23 cellular contexts compared by ENCODE assay signal in genomic region chr7:15560968-15561367, GRCh38. TPM values are rescaled to one million over a fixed set of nuclear protein-coding genes. Genes with fewer than 3 reads are reported as not detected.
DNase-seq lines count a peak whose midpoint lies in the region; ATAC-seq, FAIRE-seq and TF ChIP-seq lines count a peak whose summit lies in the region.
"Had no signal": no experiment of that assay in that cellular context is flagged by ENCODE, and none has a peak within 500 bp of the region (broad histone marks: within the 10 kb centered on the region; RNA-seq: fewer than 3 reads in every experiment).

No MANE protein-coding gene starts in this region.

- 23% methylated on average over 1 of the region's 1 CpG for WGBS in liver

- H3K27me3 Mint-ChIP-seq in natural killer cell (ENCODE audit: low read depth in 2 of 2), result no peaks in the 10 kb centered on the region
- H3K27me3 Mint-ChIP-seq: CD4-positive, alpha-beta T cell; stimulated activated naive B cell treated with anti-CD40 and anti-IgM and Interleukin-4, amounts not matched to agents 10 μg/mL and 1 μg/mL and 100 μg/mL, for 72 hours had no signal

- BruUV-seq in endothelial cell of umbilical vein (replicated peaks; lab: Mats Ljungman, UMichigan), result no TSS peak

- H3K4me3 ChIP-seq in SK-N-MC (peak overlapping the region; percentile 56), endothelial cell of umbilical vein (replicated peaks in 1 of 3; ENCODE audit: insufficient read depth in 1 of 3, low read depth in 1 of 3, low read length in 3 of 3) (no peak overlapping the region), liver (ENCODE audit: low read depth in 1 of 3, low read length in 3 of 3) (peak overlapping the region; percentile 54 to 92 (median 89)), BE2C (ENCODE audit: low read depth, low read length) (no peak overlapping the region)
- H3K4me3 ChIP-seq: adrenal gland, mucosa of descending colon, vagina had no signal

- H3K9me3 Mint-ChIP-seq in natural killer cell, result peaks cover 8 to 9% of the 10 kb centered on the region in 2 donors
- H3K9me3 Mint-ChIP-seq: CD4-positive, alpha-beta T cell; stimulated activated naive B cell treated with anti-CD40 and anti-IgM and Interleukin-4, amounts not matched to agents 10 μg/mL and 1 μg/mL and 100 μg/mL, for 72 hours had no signal

- intact Hi-C loops in endothelial cell of umbilical vein (cut with micrococcal nuclease) (loop anchor here (5.0 kb wide), 1 partner anchor 161 kb away; no protein-coding TSS in a partner anchor), natural killer cell (cut with micrococcal nuclease) (no loop called here)

- no peak for ATAC-seq in natural killer cell
- ATAC-seq: stimulated activated naive B cell treated with anti-CD40 and anti-IgM and Interleukin-4, amounts not matched to agents 10 μg/mL and 1 μg/mL and 100 μg/mL, for 72 hours had no signal

- H3K4me2 ChIP-seq in endothelial cell of umbilical vein (ENCODE audit: insufficient read depth, low read length), result peak overlapping the region; percentile 49

- no peak overlapping the region for H3K4me3 Mint-ChIP-seq in natural killer cell
- H3K4me3 Mint-ChIP-seq: CD4-positive, alpha-beta T cell; stimulated activated naive B cell treated with anti-CD40 and anti-IgM and Interleukin-4, amounts not matched to agents 10 μg/mL and 1 μg/mL and 100 μg/mL, for 72 hours had no signal

- CTCF ChIA-PET in endothelial cell of umbilical vein (lab: Charles Lee) (interaction anchor here (1.7 kb wide), 1 partner anchor 160 kb away, joined by 8 read pairs; no protein-coding TSS in a partner anchor), HEK293T (lab: Yijun Ruan, JAX) (interaction anchor here (0.7 kb wide), 1 partner anchor 164 kb away, joined by 3 read pairs; no protein-coding TSS in a partner anchor)

- H3K27ac Mint-ChIP-seq in natural killer cell, result no peak overlapping the region
- H3K27ac Mint-ChIP-seq: CD4-positive, alpha-beta T cell; stimulated activated naive B cell treated with anti-CD40 and anti-IgM and Interleukin-4, amounts not matched to agents 10 μg/mL and 1 μg/mL and 100 μg/mL, for 72 hours had no signal

- H3K9me3 ChIP-seq in SK-N-MC (ENCODE audit: low read depth, low read length) (no peaks in the 10 kb centered on the region), endothelial cell of umbilical vein (replicated peaks; ENCODE audit: control insufficient read depth, insufficient read depth, low read length) (no peaks in the 10 kb centered on the region), liver (ENCODE audit: control insufficient read depth in 4 of 4, low read length in 3 of 4) (no peaks in the 10 kb centered on the region), BE2C (no peaks in the 10 kb centered on the region)
- H3K9me3 ChIP-seq: adrenal gland, mucosa of descending colon, neutrophil, vagina had no signal

- TF ChIP-seq RAD21 in liver (IDR thresholded peaks at IDR 0.05), result no peak

- H2AFZ ChIP-seq in endothelial cell of umbilical vein (ENCODE audit: low read depth, low read length), result peak overlapping the region; percentile 59

- H3K27ac ChIP-seq in SK-N-MC (no peak overlapping the region), endothelial cell of umbilical vein (ENCODE audit: insufficient read depth, low read depth, low read length) (no peak overlapping the region), liver (ENCODE audit: low read depth in 1 of 2, low read length in 2 of 2) (peak overlapping the region; percentile 91 to 96), temporal lobe (ENCODE audit: low read depth, low read length) (peak overlapping the region; percentile 71)
- H3K27ac ChIP-seq: adrenal gland, neutrophil, vagina had no signal

- H3K9ac ChIP-seq in SK-N-MC (ENCODE audit: insufficient read length) (no peak overlapping the region), endothelial cell of umbilical vein (replicated peaks; ENCODE audit: extremely low read depth, insufficient read depth, low read length) (no peak overlapping the region), liver (ENCODE audit: low read depth in 1 of 2, low read length in 2 of 2) (peak overlapping the region; percentile 80 to 99)

- H3K36me3 Mint-ChIP-seq in natural killer cell, result no peaks in the 10 kb centered on the region
- H3K36me3 Mint-ChIP-seq: stimulated activated naive B cell treated with anti-CD40 and anti-IgM and Interleukin-4, amounts not matched to agents 10 μg/mL and 1 μg/mL and 100 μg/mL, for 72 hours had no signal

- H3K4me1 ChIP-seq in endothelial cell of umbilical vein (ENCODE audit: control insufficient read depth, extremely low read depth, insufficient read depth, low read length), result peaks cover 21% of the 10 kb centered on the region
- H3K4me1 ChIP-seq in liver (ENCODE audit: control insufficient read depth in 4 of 4, insufficient read depth in 4 of 4, low read length in 3 of 4), result peaks cover 0 to 34% (median 25%) of the 10 kb centered on the region in 4 donors
- no peaks in the 10 kb centered on the region for H3K4me1 ChIP-seq in BE2C
- H3K4me1 ChIP-seq: adrenal gland, vagina had no signal

- DNase-seq in SK-N-MC (ENCODE audit: low read depth, low spot score), result no peak
- no peak for DNase-seq in endothelial cell of umbilical vein (ENCODE audit: low read depth, low spot score)
- no peak for DNase-seq in HEK293T (ENCODE audit: extremely low spot score)
- no peak for DNase-seq in AG20443 (ENCODE audit: low spot score)
- no peak for DNase-seq in natural killer cell
- DNase-seq in BE2C, result no peak
- DNase-seq: activated effector memory CD4-positive, alpha-beta T cell treated with anti-CD3 and anti-CD28 coated beads, Interleukin-2, amount 50 U/mL, for 16 hours; adrenal gland; CD4-positive, alpha-beta T cell; DMS153; effector CD4-positive, alpha-beta T cell; GF-D8; mucosa of descending colon; NCI-H1105; NCI-H2081 treated with DMSO at 0.1 percent for 48 hours; NCI-H510A; stimulated activated naive B cell treated with anti-CD40 and anti-IgM and Interleukin-4, amounts not matched to agents 10 μg/mL and 1 μg/mL and 100 μg/mL, for 72 hours had no signal

- no peaks in the 10 kb centered on the region for H3K36me3 ChIP-seq in SK-N-MC (ENCODE audit: insufficient read depth, low read length)
- no peaks in the 10 kb centered on the region for H3K36me3 ChIP-seq in endothelial cell of umbilical vein (ENCODE audit: control insufficient read depth in 2 of 2, extremely low read depth in 1 of 2, insufficient read depth in 2 of 2, low read length in 2 of 2)
- no peaks in the 10 kb centered on the region for H3K36me3 ChIP-seq in liver (ENCODE audit: control insufficient read depth in 4 of 4, insufficient read depth in 3 of 4, low read depth in 1 of 4, low read length in 3 of 4)
- no peaks in the 10 kb centered on the region for H3K36me3 ChIP-seq in BE2C
- H3K36me3 ChIP-seq: adrenal gland, neutrophil, vagina had no signal

- H3K79me2 ChIP-seq in endothelial cell of umbilical vein (ENCODE audit: control insufficient read depth, insufficient read depth, low read length), result no peaks in the 10 kb centered on the region

- no peaks in the 10 kb centered on the region for H3K4me1 Mint-ChIP-seq in natural killer cell
- H3K4me1 Mint-ChIP-seq: stimulated activated naive B cell treated with anti-CD40 and anti-IgM and Interleukin-4, amounts not matched to agents 10 μg/mL and 1 μg/mL and 100 μg/mL, for 72 hours had no signal

- no peaks in the 10 kb centered on the region for H4K20me1 ChIP-seq in endothelial cell of umbilical vein (replicated peaks; ENCODE audit: control insufficient read depth, extremely low read depth, insufficient read depth, low read length)

- H3K27me3 ChIP-seq in endothelial cell of umbilical vein (ENCODE audit: control insufficient read depth in 2 of 2, insufficient read depth in 2 of 2, low read length in 2 of 2) (no peaks in the 10 kb centered on the region), liver (ENCODE audit: control insufficient read depth in 4 of 4, insufficient read depth in 4 of 4, low read length in 3 of 4) (no peaks in the 10 kb centered on the region), BE2C (peaks cover 11% of the 10 kb centered on the region)
- H3K27me3 ChIP-seq: adrenal gland, neutrophil, vagina had no signal

- FAIRE-seq in endothelial cell of umbilical vein (lab: Jason Lieb, UNC), result no peak
- FAIRE-seq: H54 had no signal

- H3K9me1 ChIP-seq in endothelial cell of umbilical vein (replicated peaks; ENCODE audit: control insufficient read depth, extremely low read depth, insufficient read depth, low read length), result no peaks in the 10 kb centered on the region

- dilution Hi-C loops in endothelial cell of umbilical vein (cut with MboI; ENCODE audit: extremely low pct_ligation_motif_present, low sequenced_read_pairs), result loop anchor here (25.0 kb wide), 1 partner anchor 151 kb away; no protein-coding TSS in a partner anchor

- TF ChIP-seq CTCF in endothelial cell of umbilical vein (IDR thresholded peaks at IDR 0.05; ENCODE audit: extremely low read depth in 1 of 2, insufficient read depth in 1 of 2, low read depth in 1 of 2, low read length in 2 of 2) (no peak), liver (IDR thresholded peaks at IDR 0.05; ENCODE audit: low read depth, low read length, missing input control) (no peak), natural killer cell (IDR thresholded peaks at IDR 0.05) (no peak), BE2C (IDR thresholded peaks at IDR 0.05; ENCODE audit: low read depth, low read length) (no peak)

- POLR2A ChIA-PET in endothelial cell of umbilical vein (lab: Charles Lee) (no interaction called here), HEK293T (lab: Yijun Ruan, JAX) (no interaction called here)

- no peak for TF ChIP-seq POLR2A in endothelial cell of umbilical vein (IDR thresholded peaks at IDR 0.05; ENCODE audit: low read depth, low read length)

TF ChIP-seq in endothelial cell of umbilical vein, 7 proteins besides CTCF, POLR2A, EP300 and RAD21 (continues in another document):
- TF ChIP-seq POLR2AphosphoS5 (IDR thresholded peaks at IDR 0.05; ENCODE audit: insufficient read depth, low read depth, low read length), result no peak

TF ChIP-seq in liver, 16 proteins besides CTCF, POLR2A, EP300 and RAD21 (continues in another document):
- no peak for TF ChIP-seq JUND (IDR thresholded peaks at IDR 0.05)

TF ChIP-seq in HEK293T, 16 proteins besides CTCF, POLR2A, EP300 and RAD21 (continues in another document):
- TF ChIP-seq CTBP1 (IDR thresholded peaks at IDR 0.05; ENCODE audit: borderline replicate concordance), result no peak
- no peak for TF ChIP-seq ELF4 (IDR thresholded peaks at IDR 0.05)
- no peak for TF ChIP-seq FOXK2 (IDR thresholded peaks at IDR 0.05)
- TF ChIP-seq FOXM1 (IDR thresholded peaks at IDR 0.05; ENCODE audit: borderline replicate concordance), result no peak

RNA-seq across cellular contexts. Expression of gene AGMO, which starts 0.8 kb away (rescaled TPM):
- 0.40 and 1.2 TPM in 2 replicates for total RNA-seq in endothelial cell of umbilical vein
- 0.14 and 0.23 TPM in 2 replicates for polyA plus RNA-seq in endothelial cell of umbilical vein
- polyA plus RNA-seq in endothelial cell of umbilical vein (2011; cell fraction: cytosol; rRNA removed), result 0.14 and 0.17 TPM in 2 replicates
- 0.24 and 0.35 TPM in 2 replicates for polyA plus RNA-seq in endothelial cell of umbilical vein (2011; cell fraction: nucleus; rRNA removed)
- polyA plus RNA-seq in endothelial cell of umbilical vein (2012), result 1.8 and 2.8 TPM in 2 replicates
- polyA minus RNA-seq in endothelial cell of umbilical vein, result 0.62 and 0.85 TPM in 2 replicates
- polyA minus RNA-seq in endothelial cell of umbilical vein (2011; cell fraction: cytosol; rRNA and poly(A)+ RNA removed), result not detected
- polyA minus RNA-seq in endothelial cell of umbilical vein (2011; cell fraction: nucleus; rRNA and poly(A)+ RNA removed), result 1.9 and 4.1 TPM in 2 replicates
- 10 to 100 TPM; 27.5 to 46.6 TPM for total RNA-seq in liver
- 10 to 100 TPM; 21.6 to 35.6 TPM for polyA plus RNA-seq in liver
- 0.25 TPM for total RNA-seq in temporal lobe
- total RNA-seq in natural killer cell, result not detected
- polyA plus RNA-seq in BE2C (2012; ENCODE audit: insufficient read depth, insufficient read length, low read depth), result not detected
- total RNA-seq: CD4-positive, alpha-beta T cell; LHCN-M2 had no signal

Comparison
In these comparisons a context has a peak if more than half of its experiments do, and no peak if none do; other contexts are left out.
1. H3K27ac ChIP-seq: peak in liver (2 of 2) and temporal lobe (single experiment); none in SK-N-MC (single experiment) and endothelial cell of umbilical vein (single experiment).
2. H3K4me3 ChIP-seq: peak in SK-N-MC (single experiment) and liver (3 of 3); none in endothelial cell of umbilical vein (0 of 3) and BE2C (single experiment).
3. H3K9ac ChIP-seq: peak in liver (2 of 2); none in SK-N-MC (single experiment) and endothelial cell of umbilical vein (single experiment).
4. RNA of gene AGMO, which starts 0.8 kb away (total RNA-seq): 27.5 to 46.6 TPM in liver; 0.40 to 1.2 TPM in endothelial cell of umbilical vein, 0.25 TPM in temporal lobe (single experiment) and not detected in natural killer cell; every median in the first group is over 10 times any median in the second.